1 cellular context compared by ENCODE assay signal in the genomic region with DNA sequence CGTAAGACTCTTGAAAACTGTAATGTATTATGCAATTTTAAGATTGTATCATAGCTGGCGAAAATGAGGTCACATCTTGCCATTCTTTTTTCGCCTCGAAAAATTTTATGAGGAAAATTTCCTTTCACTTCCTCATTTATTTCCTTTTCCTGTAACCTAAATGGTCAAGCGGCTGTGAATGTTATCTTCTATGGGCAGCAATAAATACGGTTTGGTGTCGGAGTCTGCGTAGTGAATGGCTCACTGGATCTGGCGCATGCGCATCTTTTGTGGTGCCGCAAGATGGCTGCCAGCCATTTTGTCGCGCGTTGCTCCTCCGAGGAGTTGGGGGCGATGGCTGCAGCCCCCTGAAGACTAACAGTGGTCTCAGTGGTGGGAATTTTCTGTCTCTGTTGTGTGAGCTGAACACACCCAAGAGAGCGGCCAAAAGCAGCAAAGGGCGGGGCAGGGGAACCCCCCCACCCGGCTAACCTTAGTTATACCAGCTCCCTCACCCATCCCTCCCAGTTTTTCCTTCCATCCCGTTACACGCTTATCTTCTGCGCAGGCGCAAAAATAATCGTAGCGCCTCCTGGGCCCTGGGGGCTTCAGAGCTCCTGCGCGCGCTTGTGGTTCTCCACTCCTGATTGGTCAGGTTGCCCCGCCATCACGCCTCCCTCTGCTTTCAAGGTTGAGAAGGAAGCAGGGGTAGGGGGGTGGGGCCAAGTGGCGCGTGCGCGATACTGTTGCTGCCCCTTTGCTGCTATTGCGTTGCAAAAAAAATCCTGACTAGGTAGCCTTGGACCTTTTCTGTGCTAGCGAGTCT.
TF ChIP-seq lines count a peak whose summit lies in the region.

A gene (plus strand): TSS at position 722 of the 805 bp plus-strand sequence. CDS start 568 bp downstream, outside the sequence.

TF ChIP-seq in K562, 482 proteins besides CTCF, POLR2A, EP300 and RAD21 (continued from another document and continues in another):
- TF ChIP-seq, protein P1, sequence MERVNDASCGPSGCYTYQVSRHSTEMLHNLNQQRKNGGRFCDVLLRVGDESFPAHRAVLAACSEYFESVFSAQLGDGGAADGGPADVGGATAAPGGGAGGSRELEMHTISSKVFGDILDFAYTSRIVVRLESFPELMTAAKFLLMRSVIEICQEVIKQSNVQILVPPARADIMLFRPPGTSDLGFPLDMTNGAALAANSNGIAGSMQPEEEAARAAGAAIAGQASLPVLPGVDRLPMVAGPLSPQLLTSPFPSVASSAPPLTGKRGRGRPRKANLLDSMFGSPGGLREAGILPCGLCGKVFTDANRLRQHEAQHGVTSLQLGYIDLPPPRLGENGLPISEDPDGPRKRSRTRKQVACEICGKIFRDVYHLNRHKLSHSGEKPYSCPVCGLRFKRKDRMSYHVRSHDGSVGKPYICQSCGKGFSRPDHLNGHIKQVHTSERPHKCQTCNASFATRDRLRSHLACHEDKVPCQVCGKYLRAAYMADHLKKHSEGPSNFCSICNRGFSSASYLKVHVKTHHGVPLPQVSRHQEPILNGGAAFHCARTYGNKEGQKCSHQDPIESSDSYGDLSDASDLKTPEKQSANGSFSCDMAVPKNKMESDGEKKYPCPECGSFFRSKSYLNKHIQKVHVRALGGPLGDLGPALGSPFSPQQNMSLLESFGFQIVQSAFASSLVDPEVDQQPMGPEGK (CRISPR knock-in tag; IDR thresholded peaks at IDR 0.05; ENCODE audit: borderline replicate concordance), result no peak
- TF ChIP-seq MAZ (CRISPR knock-in tag; conservative IDR thresholded peaks at IDR 0.05 in 1 of 2, IDR thresholded peaks at IDR 0.05 in 1 of 2), result peak; percentile 85 to 92
- no peak; the same call in 1 of the 2 replicates for TF ChIP-seq BRD4 (IDR thresholded peaks at IDR 0.05)
- no peak for TF ChIP-seq NEUROD1 (IDR thresholded peaks at IDR 0.05; ENCODE audit: borderline replicate concordance, low read depth, low read length, partially characterized antibody)
- peak; percentile 51; the same call in 1 of the 2 replicates for TF ChIP-seq SP1 (CRISPR knock-in tag; IDR thresholded peaks at IDR 0.05)
- no peak; the same call in 1 of the 2 replicates for TF ChIP-seq RFX1 (IDR thresholded peaks at IDR 0.05)
- peak; percentile 96 for TF ChIP-seq POLR2H (tag; IDR thresholded peaks at IDR 0.05; ENCODE audit: low read depth)
- TF ChIP-seq, protein P2, sequence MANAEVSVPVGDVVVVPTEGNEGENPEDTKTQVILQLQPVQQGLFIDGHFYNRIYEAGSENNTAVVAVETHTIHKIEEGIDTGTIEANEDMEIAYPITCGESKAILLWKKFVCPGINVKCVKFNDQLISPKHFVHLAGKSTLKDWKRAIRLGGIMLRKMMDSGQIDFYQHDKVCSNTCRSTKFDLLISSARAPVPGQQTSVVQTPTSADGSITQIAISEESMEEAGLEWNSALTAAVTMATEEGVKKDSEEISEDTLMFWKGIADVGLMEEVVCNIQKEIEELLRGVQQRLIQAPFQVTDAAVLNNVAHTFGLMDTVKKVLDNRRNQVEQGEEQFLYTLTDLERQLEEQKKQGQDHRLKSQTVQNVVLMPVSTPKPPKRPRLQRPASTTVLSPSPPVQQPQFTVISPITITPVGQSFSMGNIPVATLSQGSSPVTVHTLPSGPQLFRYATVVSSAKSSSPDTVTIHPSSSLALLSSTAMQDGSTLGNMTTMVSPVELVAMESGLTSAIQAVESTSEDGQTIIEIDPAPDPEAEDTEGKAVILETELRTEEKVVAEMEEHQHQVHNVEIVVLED (CRISPR knock-in tag; IDR thresholded peaks at IDR 0.05), result peak; percentile 8; the same call in 1 of the 2 replicates
- TF ChIP-seq, protein P3, sequence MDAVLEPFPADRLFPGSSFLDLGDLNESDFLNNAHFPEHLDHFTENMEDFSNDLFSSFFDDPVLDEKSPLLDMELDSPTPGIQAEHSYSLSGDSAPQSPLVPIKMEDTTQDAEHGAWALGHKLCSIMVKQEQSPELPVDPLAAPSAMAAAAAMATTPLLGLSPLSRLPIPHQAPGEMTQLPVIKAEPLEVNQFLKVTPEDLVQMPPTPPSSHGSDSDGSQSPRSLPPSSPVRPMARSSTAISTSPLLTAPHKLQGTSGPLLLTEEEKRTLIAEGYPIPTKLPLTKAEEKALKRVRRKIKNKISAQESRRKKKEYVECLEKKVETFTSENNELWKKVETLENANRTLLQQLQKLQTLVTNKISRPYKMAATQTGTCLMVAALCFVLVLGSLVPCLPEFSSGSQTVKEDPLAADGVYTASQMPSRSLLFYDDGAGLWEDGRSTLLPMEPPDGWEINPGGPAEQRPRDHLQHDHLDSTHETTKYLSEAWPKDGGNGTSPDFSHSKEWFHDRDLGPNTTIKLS (IDR thresholded peaks at IDR 0.05; ENCODE audit: borderline replicate concordance, low read depth), result peak; percentile 64
- TF ChIP-seq ZNF668 (CRISPR knock-in tag; IDR thresholded peaks at IDR 0.05), result no peak
- no peak for TF ChIP-seq ZNF77 (CRISPR knock-in tag; IDR thresholded peaks at IDR 0.05)
- no peak for TF ChIP-seq ZNF445 (CRISPR knock-in tag; IDR thresholded peaks at IDR 0.05; ENCODE audit: low read depth)
- no peak for TF ChIP-seq HDGF (IDR thresholded peaks at IDR 0.05)
- no peak for TF ChIP-seq ZNF551 (CRISPR knock-in tag; IDR thresholded peaks at IDR 0.05)
- TF ChIP-seq PHF8 (IDR thresholded peaks at IDR 0.05; ENCODE audit: borderline replicate concordance, low read length), result peak; percentile 88
- TF ChIP-seq, protein P4, sequence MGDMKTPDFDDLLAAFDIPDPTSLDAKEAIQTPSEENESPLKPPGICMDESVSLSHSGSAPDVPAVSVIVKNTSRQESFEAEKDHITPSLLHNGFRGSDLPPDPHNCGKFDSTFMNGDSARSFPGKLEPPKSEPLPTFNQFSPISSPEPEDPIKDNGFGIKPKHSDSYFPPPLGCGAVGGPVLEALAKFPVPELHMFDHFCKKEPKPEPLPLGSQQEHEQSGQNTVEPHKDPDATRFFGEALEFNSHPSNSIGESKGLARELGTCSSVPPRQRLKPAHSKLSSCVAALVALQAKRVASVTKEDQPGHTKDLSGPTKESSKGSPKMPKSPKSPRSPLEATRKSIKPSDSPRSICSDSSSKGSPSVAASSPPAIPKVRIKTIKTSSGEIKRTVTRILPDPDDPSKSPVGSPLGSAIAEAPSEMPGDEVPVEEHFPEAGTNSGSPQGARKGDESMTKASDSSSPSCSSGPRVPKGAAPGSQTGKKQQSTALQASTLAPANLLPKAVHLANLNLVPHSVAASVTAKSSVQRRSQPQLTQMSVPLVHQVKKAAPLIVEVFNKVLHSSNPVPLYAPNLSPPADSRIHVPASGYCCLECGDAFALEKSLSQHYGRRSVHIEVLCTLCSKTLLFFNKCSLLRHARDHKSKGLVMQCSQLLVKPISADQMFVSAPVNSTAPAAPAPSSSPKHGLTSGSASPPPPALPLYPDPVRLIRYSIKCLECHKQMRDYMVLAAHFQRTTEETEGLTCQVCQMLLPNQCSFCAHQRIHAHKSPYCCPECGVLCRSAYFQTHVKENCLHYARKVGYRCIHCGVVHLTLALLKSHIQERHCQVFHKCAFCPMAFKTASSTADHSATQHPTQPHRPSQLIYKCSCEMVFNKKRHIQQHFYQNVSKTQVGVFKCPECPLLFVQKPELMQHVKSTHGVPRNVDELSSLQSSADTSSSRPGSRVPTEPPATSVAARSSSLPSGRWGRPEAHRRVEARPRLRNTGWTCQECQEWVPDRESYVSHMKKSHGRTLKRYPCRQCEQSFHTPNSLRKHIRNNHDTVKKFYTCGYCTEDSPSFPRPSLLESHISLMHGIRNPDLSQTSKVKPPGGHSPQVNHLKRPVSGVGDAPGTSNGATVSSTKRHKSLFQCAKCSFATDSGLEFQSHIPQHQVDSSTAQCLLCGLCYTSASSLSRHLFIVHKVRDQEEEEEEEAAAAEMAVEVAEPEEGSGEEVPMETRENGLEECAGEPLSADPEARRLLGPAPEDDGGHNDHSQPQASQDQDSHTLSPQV (IDR thresholded peaks at IDR 0.05), result peak; percentile 60
- TF ChIP-seq, protein P5, sequence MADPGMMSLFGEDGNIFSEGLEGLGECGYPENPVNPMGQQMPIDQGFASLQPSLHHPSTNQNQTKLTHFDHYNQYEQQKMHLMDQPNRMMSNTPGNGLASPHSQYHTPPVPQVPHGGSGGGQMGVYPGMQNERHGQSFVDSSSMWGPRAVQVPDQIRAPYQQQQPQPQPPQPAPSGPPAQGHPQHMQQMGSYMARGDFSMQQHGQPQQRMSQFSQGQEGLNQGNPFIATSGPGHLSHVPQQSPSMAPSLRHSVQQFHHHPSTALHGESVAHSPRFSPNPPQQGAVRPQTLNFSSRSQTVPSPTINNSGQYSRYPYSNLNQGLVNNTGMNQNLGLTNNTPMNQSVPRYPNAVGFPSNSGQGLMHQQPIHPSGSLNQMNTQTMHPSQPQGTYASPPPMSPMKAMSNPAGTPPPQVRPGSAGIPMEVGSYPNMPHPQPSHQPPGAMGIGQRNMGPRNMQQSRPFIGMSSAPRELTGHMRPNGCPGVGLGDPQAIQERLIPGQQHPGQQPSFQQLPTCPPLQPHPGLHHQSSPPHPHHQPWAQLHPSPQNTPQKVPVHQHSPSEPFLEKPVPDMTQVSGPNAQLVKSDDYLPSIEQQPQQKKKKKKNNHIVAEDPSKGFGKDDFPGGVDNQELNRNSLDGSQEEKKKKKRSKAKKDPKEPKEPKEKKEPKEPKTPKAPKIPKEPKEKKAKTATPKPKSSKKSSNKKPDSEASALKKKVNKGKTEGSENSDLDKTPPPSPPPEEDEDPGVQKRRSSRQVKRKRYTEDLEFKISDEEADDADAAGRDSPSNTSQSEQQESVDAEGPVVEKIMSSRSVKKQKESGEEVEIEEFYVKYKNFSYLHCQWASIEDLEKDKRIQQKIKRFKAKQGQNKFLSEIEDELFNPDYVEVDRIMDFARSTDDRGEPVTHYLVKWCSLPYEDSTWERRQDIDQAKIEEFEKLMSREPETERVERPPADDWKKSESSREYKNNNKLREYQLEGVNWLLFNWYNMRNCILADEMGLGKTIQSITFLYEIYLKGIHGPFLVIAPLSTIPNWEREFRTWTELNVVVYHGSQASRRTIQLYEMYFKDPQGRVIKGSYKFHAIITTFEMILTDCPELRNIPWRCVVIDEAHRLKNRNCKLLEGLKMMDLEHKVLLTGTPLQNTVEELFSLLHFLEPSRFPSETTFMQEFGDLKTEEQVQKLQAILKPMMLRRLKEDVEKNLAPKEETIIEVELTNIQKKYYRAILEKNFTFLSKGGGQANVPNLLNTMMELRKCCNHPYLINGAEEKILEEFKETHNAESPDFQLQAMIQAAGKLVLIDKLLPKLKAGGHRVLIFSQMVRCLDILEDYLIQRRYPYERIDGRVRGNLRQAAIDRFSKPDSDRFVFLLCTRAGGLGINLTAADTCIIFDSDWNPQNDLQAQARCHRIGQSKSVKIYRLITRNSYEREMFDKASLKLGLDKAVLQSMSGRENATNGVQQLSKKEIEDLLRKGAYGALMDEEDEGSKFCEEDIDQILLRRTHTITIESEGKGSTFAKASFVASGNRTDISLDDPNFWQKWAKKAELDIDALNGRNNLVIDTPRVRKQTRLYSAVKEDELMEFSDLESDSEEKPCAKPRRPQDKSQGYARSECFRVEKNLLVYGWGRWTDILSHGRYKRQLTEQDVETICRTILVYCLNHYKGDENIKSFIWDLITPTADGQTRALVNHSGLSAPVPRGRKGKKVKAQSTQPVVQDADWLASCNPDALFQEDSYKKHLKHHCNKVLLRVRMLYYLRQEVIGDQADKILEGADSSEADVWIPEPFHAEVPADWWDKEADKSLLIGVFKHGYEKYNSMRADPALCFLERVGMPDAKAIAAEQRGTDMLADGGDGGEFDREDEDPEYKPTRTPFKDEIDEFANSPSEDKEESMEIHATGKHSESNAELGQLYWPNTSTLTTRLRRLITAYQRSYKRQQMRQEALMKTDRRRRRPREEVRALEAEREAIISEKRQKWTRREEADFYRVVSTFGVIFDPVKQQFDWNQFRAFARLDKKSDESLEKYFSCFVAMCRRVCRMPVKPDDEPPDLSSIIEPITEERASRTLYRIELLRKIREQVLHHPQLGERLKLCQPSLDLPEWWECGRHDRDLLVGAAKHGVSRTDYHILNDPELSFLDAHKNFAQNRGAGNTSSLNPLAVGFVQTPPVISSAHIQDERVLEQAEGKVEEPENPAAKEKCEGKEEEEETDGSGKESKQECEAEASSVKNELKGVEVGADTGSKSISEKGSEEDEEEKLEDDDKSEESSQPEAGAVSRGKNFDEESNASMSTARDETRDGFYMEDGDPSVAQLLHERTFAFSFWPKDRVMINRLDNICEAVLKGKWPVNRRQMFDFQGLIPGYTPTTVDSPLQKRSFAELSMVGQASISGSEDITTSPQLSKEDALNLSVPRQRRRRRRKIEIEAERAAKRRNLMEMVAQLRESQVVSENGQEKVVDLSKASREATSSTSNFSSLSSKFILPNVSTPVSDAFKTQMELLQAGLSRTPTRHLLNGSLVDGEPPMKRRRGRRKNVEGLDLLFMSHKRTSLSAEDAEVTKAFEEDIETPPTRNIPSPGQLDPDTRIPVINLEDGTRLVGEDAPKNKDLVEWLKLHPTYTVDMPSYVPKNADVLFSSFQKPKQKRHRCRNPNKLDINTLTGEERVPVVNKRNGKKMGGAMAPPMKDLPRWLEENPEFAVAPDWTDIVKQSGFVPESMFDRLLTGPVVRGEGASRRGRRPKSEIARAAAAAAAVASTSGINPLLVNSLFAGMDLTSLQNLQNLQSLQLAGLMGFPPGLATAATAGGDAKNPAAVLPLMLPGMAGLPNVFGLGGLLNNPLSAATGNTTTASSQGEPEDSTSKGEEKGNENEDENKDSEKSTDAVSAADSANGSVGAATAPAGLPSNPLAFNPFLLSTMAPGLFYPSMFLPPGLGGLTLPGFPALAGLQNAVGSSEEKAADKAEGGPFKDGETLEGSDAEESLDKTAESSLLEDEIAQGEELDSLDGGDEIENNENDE (IDR thresholded peaks at IDR 0.05; ENCODE audit: low read depth, low read length), result no peak
- no peak for TF ChIP-seq ZNF3 (CRISPR knock-in tag; IDR thresholded peaks at IDR 0.05)
- no peak for TF ChIP-seq FOXA1 (IDR thresholded peaks at IDR 0.05; ENCODE audit: borderline replicate concordance)
- no peak for TF ChIP-seq TBL1XR1 (IDR thresholded peaks at IDR 0.05; ENCODE audit: low read length in 2 of 2)
- TF ChIP-seq, protein P6, sequence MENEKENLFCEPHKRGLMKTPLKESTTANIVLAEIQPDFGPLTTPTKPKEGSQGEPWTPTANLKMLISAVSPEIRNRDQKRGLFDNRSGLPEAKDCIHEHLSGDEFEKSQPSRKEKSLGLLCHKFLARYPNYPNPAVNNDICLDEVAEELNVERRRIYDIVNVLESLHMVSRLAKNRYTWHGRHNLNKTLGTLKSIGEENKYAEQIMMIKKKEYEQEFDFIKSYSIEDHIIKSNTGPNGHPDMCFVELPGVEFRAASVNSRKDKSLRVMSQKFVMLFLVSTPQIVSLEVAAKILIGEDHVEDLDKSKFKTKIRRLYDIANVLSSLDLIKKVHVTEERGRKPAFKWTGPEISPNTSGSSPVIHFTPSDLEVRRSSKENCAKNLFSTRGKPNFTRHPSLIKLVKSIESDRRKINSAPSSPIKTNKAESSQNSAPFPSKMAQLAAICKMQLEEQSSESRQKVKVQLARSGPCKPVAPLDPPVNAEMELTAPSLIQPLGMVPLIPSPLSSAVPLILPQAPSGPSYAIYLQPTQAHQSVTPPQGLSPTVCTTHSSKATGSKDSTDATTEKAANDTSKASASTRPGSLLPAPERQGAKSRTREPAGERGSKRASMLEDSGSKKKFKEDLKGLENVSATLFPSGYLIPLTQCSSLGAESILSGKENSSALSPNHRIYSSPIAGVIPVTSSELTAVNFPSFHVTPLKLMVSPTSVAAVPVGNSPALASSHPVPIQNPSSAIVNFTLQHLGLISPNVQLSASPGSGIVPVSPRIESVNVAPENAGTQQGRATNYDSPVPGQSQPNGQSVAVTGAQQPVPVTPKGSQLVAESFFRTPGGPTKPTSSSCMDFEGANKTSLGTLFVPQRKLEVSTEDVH (IDR thresholded peaks at IDR 0.05; ENCODE audit: low read depth, partially characterized antibody), result peak; percentile 46
- no peak for TF ChIP-seq ZNF282 (CRISPR knock-in tag; IDR thresholded peaks at IDR 0.05)
- no peak for TF ChIP-seq ZNF212 (CRISPR knock-in tag; IDR thresholded peaks at IDR 0.05)
- no peak for TF ChIP-seq NONO (IDR thresholded peaks at IDR 0.05; ENCODE audit: low read depth in 2 of 2, low read length in 1 of 2)
